In the genomic region with DNA sequence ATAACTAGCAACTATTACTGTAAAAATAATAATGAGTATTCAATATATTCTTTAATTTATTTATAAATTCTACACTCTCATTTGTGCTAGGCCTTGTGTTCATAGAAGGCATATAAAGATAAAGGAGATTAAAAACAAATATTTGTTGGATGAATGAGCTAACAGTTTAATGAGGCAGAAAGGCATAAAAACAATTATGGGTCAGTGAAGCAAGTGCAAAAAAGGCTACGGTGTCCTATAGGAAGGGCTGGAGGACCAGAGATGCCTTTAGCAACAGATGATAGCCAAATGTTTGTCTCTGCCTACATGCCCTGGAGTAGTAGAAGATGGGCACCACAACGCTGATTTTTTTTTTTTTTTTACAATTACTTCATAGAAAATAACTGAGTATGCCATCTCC, we compare ENCODE assay signal across 25 cellular contexts. TPM values are rescaled to one million over a fixed set of nuclear protein-coding genes. Genes with fewer than 3 reads are reported as not detected.
A peak's percentile ranks its signal among the peaks of the same experiment; 100 is the strongest.
DNase-seq lines count a peak whose midpoint lies in the region; ATAC-seq, FAIRE-seq and TF ChIP-seq lines count a peak whose summit lies in the region.
"Had no signal": no experiment of that assay in that cellular context is flagged by ENCODE, and none has a peak within 500 bp of the region (broad histone marks: within the 10 kb centered on the region; RNA-seq: fewer than 3 reads in every experiment).

No MANE protein-coding gene starts in this region.

- H3K27me3 ChIP-seq in right lobe of liver: no peaks in the 10 kb centered on the region
- H3K27me3 ChIP-seq: BE2C, BLaER1 had no signal

- FAIRE-seq in kidney (lab: Jason Lieb, UNC): no peak
- FAIRE-seq: A204.1, D721Med, G401.6, GM12891, GM19239 had no signal

- no peak overlapping the region for H3K27ac ChIP-seq in right lobe of liver
- H3K27ac ChIP-seq in kidney (ENCODE audit: low read depth in 2 of 2, low read length in 2 of 2): no peak overlapping the region
- H3K27ac ChIP-seq: BLaER1 had no signal

- no peak for TF ChIP-seq POLR2A in right lobe of liver (IDR thresholded peaks at IDR 0.05)

- TF ChIP-seq CTCF in LNCaP clone FGC (IDR thresholded peaks at IDR 0.05; ENCODE audit: control insufficient read depth, extremely low read depth, insufficient read depth) (no peak), right lobe of liver (IDR thresholded peaks at IDR 0.05) (no peak), kidney (IDR thresholded peaks at IDR 0.05; ENCODE audit: borderline replicate concordance, extremely low read depth, insufficient read depth) (no peak)

- H3K4me3 ChIP-seq in LNCaP clone FGC (ENCODE audit: low read depth, low read length): no peak overlapping the region
- no peak overlapping the region for H3K4me3 ChIP-seq in right lobe of liver
- no peak overlapping the region for H3K4me3 ChIP-seq in kidney (ENCODE audit: low read length in 2 of 2)
- H3K4me3 ChIP-seq: BLaER1 had no signal

- H3K9me3 ChIP-seq in right lobe of liver (no peaks in the 10 kb centered on the region), kidney (ENCODE audit: control insufficient read depth in 1 of 2, low read length in 2 of 2) (no peaks in the 10 kb centered on the region)
- H3K9me3 ChIP-seq: BE2C, BLaER1 had no signal

- WGBS in right lobe of liver (ENCODE audit: insufficient coverage, low coverage, low lambda C conversion rate, missing lambda C conversion rate): 78% methylated on average over 2 of the region's 2 CpGs

- peak; percentile 12 for DNase-seq in NCI-H748 (lab: John Stamatoyannopoulos, UW; ENCODE audit: unreplicated experiment)
- DNase-seq in NCI-H748 treated with DMSO at 0.1 percent for 48 hours (lab: John Stamatoyannopoulos, UW): no peak
- peak; percentile 5 for DNase-seq in COR-L47 (lab: John Stamatoyannopoulos, UW)
- DNase-seq in LNCaP clone FGC (ENCODE audit: low read depth): peak; percentile 78
- peak; percentile 51 for DNase-seq in NCI-H69 (lab: John Stamatoyannopoulos, UW)
- no peak for DNase-seq in right lobe of liver
- no peak for DNase-seq in kidney
- DNase-seq: 8988T; ACHN; BE2C; C1 segment of cervical spinal cord; Caco-2; Calu3; CD4-positive, alpha-beta memory T cell; CD4-positive, CD25-positive, alpha-beta regulatory T cell; CD8-positive, alpha-beta memory T cell; DMS79 treated with DMSO at 0.1 percent for 48 hours; GF-D8 had no signal

- H3K9ac ChIP-seq in kidney (ENCODE audit: low read length in 2 of 2): no peak overlapping the region
- H3K9ac ChIP-seq: BLaER1 had no signal

- no peaks in the 10 kb centered on the region for H3K4me1 ChIP-seq in right lobe of liver
- H3K4me1 ChIP-seq in kidney (ENCODE audit: control insufficient read depth in 1 of 2, insufficient read depth in 1 of 2, low read depth in 1 of 2, low read length in 2 of 2): no peaks in the 10 kb centered on the region
- H3K4me1 ChIP-seq: BE2C, BLaER1, Caco-2 had no signal

- intact Hi-C loops in right lobe of liver (cut with DNase I): no loop called here
- intact Hi-C loops in kidney (cut with DNase I): no loop called here

- no peak for ATAC-seq in right lobe of liver
- no peak for ATAC-seq in HG03460 (IDR thresholded peaks at IDR 0.05; ENCODE audit: unreplicated experiment)

- H3K36me3 ChIP-seq in right lobe of liver: no peaks in the 10 kb centered on the region
- H3K36me3 ChIP-seq in kidney (ENCODE audit: control insufficient read depth in 1 of 2, insufficient read depth in 2 of 2, low read length in 2 of 2): no peaks in the 10 kb centered on the region
- H3K36me3 ChIP-seq: BE2C, BLaER1 had no signal

RNA-seq across cellular contexts. Expression of a gene that starts 45.7 kb away (rescaled TPM):
- total RNA-seq in right lobe of liver (1 to 10 TPM in 1 of 6 experiments, under 1 TPM in 5; 0.09 to 3.0 (median 0.42) TPM), kidney (2.7 TPM)
- 1.5 TPM for polyA plus RNA-seq in kidney (ENCODE audit: insufficient read depth, low read depth, low replicate concordance)
- total RNA-seq: CD4-positive, alpha-beta memory T cell had no signal
- polyA plus RNA-seq: CD4-positive, alpha-beta memory T cell; CD8-positive, alpha-beta memory T cell had no signal

Comparison
In these comparisons a context has a peak if more than half of its experiments do, and no peak if none do; other contexts are left out.
1. DNase-seq: peak in NCI-H748 (single experiment), COR-L47 (single experiment), LNCaP clone FGC (single experiment) and NCI-H69 (single experiment); none in NCI-H748 treated with DMSO at 0.1 percent for 48 hours (single experiment), right lobe of liver (0 of 3) and kidney (single experiment).